In the genomic region with DNA sequence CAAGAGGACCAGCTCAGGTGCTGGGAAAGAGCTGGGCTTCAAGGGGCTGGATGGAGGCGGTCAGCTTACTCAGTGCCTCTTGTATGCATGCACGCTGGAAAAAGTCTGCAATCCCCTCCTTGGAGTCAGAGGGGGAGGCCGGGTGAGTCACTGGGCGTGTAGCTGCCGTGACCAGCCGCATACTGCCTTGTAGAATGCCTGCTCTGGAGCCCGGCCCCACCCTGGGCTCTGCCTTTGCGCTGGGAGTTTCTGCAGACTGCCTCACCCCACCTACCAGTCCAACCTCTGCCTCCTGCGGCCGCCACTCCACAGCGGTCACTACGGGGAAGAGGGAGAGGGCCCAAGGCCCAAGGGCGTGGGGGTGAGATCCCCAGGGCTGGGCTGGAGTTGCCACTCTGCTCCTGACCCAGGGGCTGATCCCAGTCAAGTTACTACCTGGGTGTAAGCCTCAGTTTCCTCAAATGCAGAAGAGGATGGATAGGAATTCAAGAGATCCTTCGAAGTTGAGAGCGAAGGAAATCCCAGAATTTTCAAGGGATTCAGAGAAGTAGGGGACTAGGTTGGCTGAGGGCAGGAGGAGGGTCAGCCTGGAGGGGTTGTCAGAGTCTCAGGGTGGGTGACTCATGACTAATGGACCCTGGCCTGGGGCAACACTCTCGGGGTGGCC, we compare ENCODE assay signal across 9 cellular contexts. TPM values are rescaled to one million over a fixed set of nuclear protein-coding genes. Genes with fewer than 3 reads are reported as not detected.
A peak's percentile ranks its signal among the peaks of the same experiment; 100 is the strongest.
DNase-seq lines count a peak whose midpoint lies in the region; ATAC-seq and TF ChIP-seq lines count a peak whose summit lies in the region.
"Had no signal": no experiment of that assay in that cellular context is flagged by ENCODE, and none has a peak within 500 bp of the region (broad histone marks: within the 10 kb centered on the region; RNA-seq: fewer than 3 reads in every experiment).

No MANE protein-coding gene starts in this region.

- TF ChIP-seq POLR2A in gastroesophageal sphincter (IDR thresholded peaks at IDR 0.05) = peak; percentile 65 to 72

- ATAC-seq in gastroesophageal sphincter (peak; percentile 68), psoas muscle (peak in 3 of 4 donors; percentile 29 to 48 (median 43)), GM21367 (IDR thresholded peaks at IDR 0.05; ENCODE audit: unreplicated experiment) (no peak)

- TF ChIP-seq CTCF in SK-N-SH (IDR thresholded peaks at IDR 0.05) (no peak), gastroesophageal sphincter (IDR thresholded peaks at IDR 0.05) (peak in 1 of 4 experiments; percentile 1), psoas muscle (IDR thresholded peaks at IDR 0.05) (no peak)

- intact Hi-C loops in psoas muscle (cut with DNase I) = no loop called here

- H3K27ac ChIP-seq in SK-N-SH (ENCODE audit: low read depth in 2 of 2, low read length in 1 of 2) = peak overlapping the region in 1 of 2 experiments; percentile 67; a peak in 3 of 4 replicates
- H3K27ac ChIP-seq in gastroesophageal sphincter = peak overlapping the region; percentile 88 to 99 (median 98)
- H3K27ac ChIP-seq in psoas muscle = peak overlapping the region; percentile 4
- H3K27ac ChIP-seq in Karpas-422 (ENCODE audit: low read length) = no peak overlapping the region

- H2AFZ ChIP-seq in SK-N-SH (ENCODE audit: low read depth) (peak overlapping the region; percentile 67; the same call in 1 of the 2 replicates), Karpas-422 (ENCODE audit: low read length) (no peak overlapping the region)

- WGBS in SK-N-SH (ENCODE audit: low lambda C conversion rate) = 66% methylated on average over 4 of the region's 16 CpGs
- 27% methylated on average over 2 of the region's 16 CpGs; no CpG with 5 or more reads in 1 of the 2 donors for WGBS in gastroesophageal sphincter (ENCODE audit: low coverage in 1 of 2), 2 donors
- 55 to 70% (median 56%) methylated on average over 16 of the region's 16 CpGs for WGBS in psoas muscle, 3 donors

- H3K4me2 ChIP-seq in SK-N-SH = peak overlapping the region; percentile 55; the same call in 1 of the 2 replicates
- no peak overlapping the region for H3K4me2 ChIP-seq in Karpas-422 (ENCODE audit: low read depth, low read length, poor library complexity, severe bottlenecking)

- no peaks in the 10 kb centered on the region for H3K36me3 ChIP-seq in SK-N-SH (replicated peaks in 1 of 2; ENCODE audit: control insufficient read depth in 1 of 2, insufficient read depth in 2 of 2, low read length in 1 of 2)
- peaks cover 0 to 34% of the 10 kb centered on the region in 2 donors for H3K36me3 ChIP-seq in gastroesophageal sphincter
- H3K36me3 ChIP-seq in psoas muscle (ENCODE audit: insufficient read depth in 1 of 2, low read depth in 1 of 2) = no peaks in the 10 kb centered on the region
- H3K36me3 ChIP-seq in Karpas-422 (ENCODE audit: insufficient read depth, low read length) = no peaks in the 10 kb centered on the region

- DNase-seq in ELF-1 (ENCODE audit: low read depth, low spot score) = peak; percentile 91
- peak; percentile 60 for DNase-seq in SK-N-SH
- DNase-seq in psoas muscle = peak; percentile 82 to 83
- no peak for DNase-seq in Karpas-422
- DNase-seq in NCI-H187 (lab: John Stamatoyannopoulos, UW) = no peak
- DNase-seq in activated CD4-positive, CD25-positive, alpha-beta regulatory T cell (lab: John Stamatoyannopoulos, UW) = no peak
- DNase-seq: NCI-H1048 had no signal

- no peaks in the 10 kb centered on the region for H3K27me3 ChIP-seq in SK-N-SH (ENCODE audit: insufficient read depth)
- peaks cover 3% of the 10 kb centered on the region for H3K27me3 ChIP-seq in gastroesophageal sphincter
- peaks cover 0 to 77% (median 18%) of the 10 kb centered on the region in 3 donors for H3K27me3 ChIP-seq in psoas muscle (ENCODE audit: insufficient read depth in 3 of 3, low read length in 2 of 3)
- H3K27me3 ChIP-seq in Karpas-422 (ENCODE audit: low read length) = no peaks in the 10 kb centered on the region

- TF ChIP-seq RAD21 in SK-N-SH (IDR thresholded peaks at IDR 0.05; ENCODE audit: low read length) = no peak

- no peaks in the 10 kb centered on the region for H4K20me1 ChIP-seq in SK-N-SH (ENCODE audit: insufficient read depth)
- H4K20me1 ChIP-seq in Karpas-422 (ENCODE audit: insufficient read depth, low read depth, low read length) = no peaks in the 10 kb centered on the region

- CTCF ChIA-PET in SK-N-SH (lab: Yijun Ruan, JAX) = interaction anchor here (1.0 to 1.9 kb wide), 5 partner anchors 9 to 36 kb away, joined by 3 to 6 read pairs (median 3); no protein-coding TSS in a partner anchor

- H3K79me2 ChIP-seq in SK-N-SH (ENCODE audit: insufficient read depth) (no peaks in the 10 kb centered on the region), Karpas-422 (ENCODE audit: low read length) (no peaks in the 10 kb centered on the region)

- peaks cover 28 to 39% of the 10 kb centered on the region in 2 experiments; a peak in 3 of 4 replicates for H3K4me1 ChIP-seq in SK-N-SH (ENCODE audit: control insufficient read depth in 1 of 2, insufficient read depth in 2 of 2, low read depth in 1 of 2, low read length in 1 of 2)
- peaks cover 6 to 93% (median 55%) of the 10 kb centered on the region in 3 donors for H3K4me1 ChIP-seq in gastroesophageal sphincter
- H3K4me1 ChIP-seq in psoas muscle = peaks cover 11% of the 10 kb centered on the region
- peaks cover 9% of the 10 kb centered on the region for H3K4me1 ChIP-seq in Karpas-422 (ENCODE audit: low read length)

- TF ChIP-seq EP300 in SK-N-SH (IDR thresholded peaks at IDR 0.05; ENCODE audit: borderline replicate concordance in 1 of 2, low read depth in 1 of 2, low read length in 1 of 2) = no peak; a peak in 1 of 4 replicates
- TF ChIP-seq EP300 in gastroesophageal sphincter (IDR thresholded peaks at IDR 0.05) = no peak

- peak overlapping the region; percentile 44; the same call in 1 of the 2 replicates for H3K9ac ChIP-seq in SK-N-SH
- no peak overlapping the region for H3K9ac ChIP-seq in Karpas-422 (ENCODE audit: low read length)

- POLR2A ChIA-PET in SK-N-SH (lab: Yijun Ruan, JAX) = no interaction called here

- H3K9me2 ChIP-seq in SK-N-SH = no peaks in the 10 kb centered on the region
- no peaks in the 10 kb centered on the region for H3K9me2 ChIP-seq in Karpas-422 (replicated peaks; ENCODE audit: insufficient read depth, low read length)

- H3K4me3 ChIP-seq in SK-N-SH (ENCODE audit: low read depth in 2 of 2, low read length in 1 of 2) (no peak overlapping the region), gastroesophageal sphincter (peak overlapping the region in 1 of 2 donors; percentile 70), psoas muscle (no peak overlapping the region), Karpas-422 (ENCODE audit: low read length) (no peak overlapping the region)

- H3K9me3 ChIP-seq in SK-N-SH (no peaks in the 10 kb centered on the region), gastroesophageal sphincter (no peaks in the 10 kb centered on the region), psoas muscle (no peaks in the 10 kb centered on the region), Karpas-422 (ENCODE audit: low read length) (no peaks in the 10 kb centered on the region)

- no peaks in the 10 kb centered on the region for H3F3A ChIP-seq in SK-N-SH (replicated peaks; ENCODE audit: insufficient read depth)

TF ChIP-seq in SK-N-SH, 30 proteins besides CTCF, POLR2A, EP300 and RAD21:
- TF ChIP-seq TEAD4 (IDR thresholded peaks at IDR 0.05; ENCODE audit: borderline replicate concordance, insufficient read depth) (0 out of 2 replicates have a peak, but pooled peaks have one; percentile 39), YY1 (IDR thresholded peaks at IDR 0.05; ENCODE audit: low read depth) (no peak), RXRA (IDR thresholded peaks at IDR 0.05; ENCODE audit: borderline replicate concordance, low read depth) (no peak), FOSL2 (IDR thresholded peaks at IDR 0.05; ENCODE audit: borderline replicate concordance, low read depth) (peak; percentile 94), RCOR1 (IDR thresholded peaks at IDR 0.05; ENCODE audit: low read length) (no peak), TCF12 (IDR thresholded peaks at IDR 0.05) (peak; percentile 48)
- TF ChIP-seq, protein P1, sequence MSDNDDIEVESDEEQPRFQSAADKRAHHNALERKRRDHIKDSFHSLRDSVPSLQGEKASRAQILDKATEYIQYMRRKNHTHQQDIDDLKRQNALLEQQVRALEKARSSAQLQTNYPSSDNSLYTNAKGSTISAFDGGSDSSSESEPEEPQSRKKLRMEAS (IDR thresholded peaks at IDR 0.05; ENCODE audit: low read depth) = peak; percentile 96
TF ChIP-seq in SK-N-SH: peak in this region for 4.

RNA-seq across cellular contexts. Expression of a gene that starts 4.1 kb away (rescaled TPM):
- polyA plus RNA-seq in SK-N-SH (2012; rRNA removed) = 0.18 and 0.19 TPM in 2 replicates
- polyA plus RNA-seq in SK-N-SH (2012; cell fraction: cytosol; rRNA removed) = 0.08 and 0.12 TPM in 2 replicates
- polyA plus RNA-seq in SK-N-SH (2012; cell fraction: nucleus; rRNA removed) = 0.21 and 0.39 TPM in 2 replicates
- total RNA-seq in gastroesophageal sphincter = 100 to 1,000 TPM in 3 of 4 donors, 10 to 100 TPM in 1; 88.9 to 213 (median 165) TPM
- 1 to 10 TPM; 1.7 to 2.9 (median 2.6) TPM for total RNA-seq in psoas muscle
- 1 to 10 TPM; 1.8 to 3.8 (median 2.8) TPM for polyA plus RNA-seq in psoas muscle
- not detected in 2 replicates for total RNA-seq in Karpas-422 (2014; rRNA removed; shearing (Covaris generic); ENCODE audit: low replicate concordance)

RNA-seq across cellular contexts. Expression of a gene that starts 28.1 kb away (rescaled TPM):
- not detected in 2 replicates for polyA plus RNA-seq in SK-N-SH (2012; rRNA removed)
- polyA plus RNA-seq in SK-N-SH (2012; cell fraction: cytosol; rRNA removed) = not detected in 2 replicates
- not detected in 2 replicates for polyA plus RNA-seq in SK-N-SH (2012; cell fraction: nucleus; rRNA removed)
- total RNA-seq in gastroesophageal sphincter = 1 to 10 TPM in 2 of 4 donors, not detected in 2; 2.9 to 5.4 TPM
- not detected for total RNA-seq in psoas muscle
- polyA plus RNA-seq in psoas muscle = not detected
- not detected in 2 replicates for total RNA-seq in Karpas-422 (2014; rRNA removed; shearing (Covaris generic); ENCODE audit: low replicate concordance)

RNA-seq across cellular contexts. Expression of a gene that starts 39.8 kb away (rescaled TPM):
- polyA plus RNA-seq in SK-N-SH (2012; rRNA removed) = 7.6 and 8.7 TPM in 2 replicates
- 3.3 and 4.5 TPM in 2 replicates for polyA plus RNA-seq in SK-N-SH (2012; cell fraction: cytosol; rRNA removed)
- 36.5 and 41.4 TPM in 2 replicates for polyA plus RNA-seq in SK-N-SH (2012; cell fraction: nucleus; rRNA removed)
- 10 to 100 TPM; 16.8 to 33.8 (median 28.3) TPM for total RNA-seq in gastroesophageal sphincter
- total RNA-seq in psoas muscle = 1 to 10 TPM; 3.5 to 6.0 (median 3.9) TPM
- polyA plus RNA-seq in psoas muscle = 1 to 10 TPM; 2.2 to 3.1 (median 3.1) TPM
- 37.6 and 49.3 TPM in 2 replicates for total RNA-seq in Karpas-422 (2014; rRNA removed; shearing (Covaris generic); ENCODE audit: low replicate concordance)

Comparison
In these comparisons a context has a peak if more than half of its experiments do, and no peak if none do; other contexts are left out.
1. DNase-seq: peak in ELF-1 (single experiment), SK-N-SH (single experiment) and psoas muscle (2 of 2); none in Karpas-422 (single experiment), NCI-H187 (0 of 2) and activated CD4-positive, CD25-positive, alpha-beta regulatory T cell (0 of 4).
2. RNA of a gene that starts 4.1 kb away (total RNA-seq): 88.9 to 213 TPM in gastroesophageal sphincter; 1.7 to 2.9 TPM in psoas muscle and not detected in Karpas-422; every median in the first group is over 10 times any median in the second.